Comparison of ENCODE assay signal across 12 cellular contexts in the genomic region with DNA sequence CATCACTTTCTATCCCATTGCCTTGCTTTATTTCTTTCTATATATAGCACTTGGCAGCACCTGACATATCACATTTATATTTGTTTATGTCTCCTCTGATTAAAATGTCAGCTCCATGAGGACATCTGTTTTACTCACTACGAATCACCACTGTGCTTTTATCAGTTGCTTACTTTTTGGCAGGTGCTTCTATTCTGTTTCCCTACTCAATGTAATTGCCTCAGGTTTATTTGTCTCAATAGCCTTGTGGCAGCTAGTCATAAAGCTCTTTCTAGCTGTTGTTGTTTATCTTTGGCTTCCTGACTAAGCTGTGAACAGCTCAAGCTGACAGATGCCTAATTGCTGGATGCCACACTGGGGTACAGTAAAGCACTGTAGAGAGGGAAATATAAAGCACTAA.
DNase-seq lines count a peak whose midpoint lies in the region; TF ChIP-seq lines count a peak whose summit lies in the region.
"Had no signal": no experiment of that assay in that cellular context is flagged by ENCODE, and none has a peak within 500 bp of the region (broad histone marks: within the 10 kb centered on the region; RNA-seq: fewer than 3 reads in every experiment).

No MANE protein-coding gene starts in this region.

- no peaks in the 10 kb centered on the region for H3K27me3 Mint-ChIP-seq in MCF 10A (ENCODE audit: insufficient read depth, unreplicated experiment)

- H3K27ac ChIP-seq in breast epithelium (no peak overlapping the region), WERI-Rb-1 (no peak overlapping the region)
- H3K27ac ChIP-seq: cardiac muscle cell, upper lobe of left lung had no signal

- no peak for TF ChIP-seq POLR2A in breast epithelium (IDR thresholded peaks at IDR 0.05)

- H3K4me3 Mint-ChIP-seq in MCF 10A (ENCODE audit: unreplicated experiment) = no peak overlapping the region

- no peak for TF ChIP-seq CTCF in MCF 10A (IDR thresholded peaks at IDR 0.05; ENCODE audit: unreplicated experiment)
- no peak for TF ChIP-seq CTCF in breast epithelium (IDR thresholded peaks at IDR 0.05)
- no peak for TF ChIP-seq CTCF in WERI-Rb-1 (IDR thresholded peaks at IDR 0.05; ENCODE audit: low read depth, low read length)

- intact Hi-C loops in MCF 10A (cut with micrococcal nuclease) (no loop called here), breast epithelium (cut with DNase I; ENCODE audit: low total_unique reads) (no loop called here)

- H3K9me3 Mint-ChIP-seq in MCF 10A (ENCODE audit: unreplicated experiment) = no peaks in the 10 kb centered on the region

- DNase-seq in MCF 10A (ENCODE audit: unreplicated experiment) (peak; percentile 4), breast epithelium (ENCODE audit: low spot score in 2 of 2) (no peak), NCI-H2081 treated with DMSO at 0.1 percent for 48 hours (lab: John Stamatoyannopoulos, UW) (peak; percentile 86), WERI-Rb-1 (peak; percentile 26), renal cortical epithelial cell (ENCODE audit: low read depth) (peak; percentile 40), retina (no peak)
- no peak for DNase-seq in activated naive CD4-positive, alpha-beta T cell (lab: John Stamatoyannopoulos, UW)
- no peak for DNase-seq in stimulated activated CD4-positive, alpha-beta T cell treated with anti-CD3 and anti-CD28 coated beads, Interleukin-4, amount 100 ng/mL, for 24 hours
- DNase-seq: activated T-cell treated with anti-CD3 and anti-CD28 coated beads for 4 hours, posterior cingulate gyrus, upper lobe of left lung had no signal

- POLR2A ChIA-PET in MCF 10A (lab: Yijun Ruan, JAX) = interaction anchor here (1.0 kb wide), 2 partner anchors 84 to 332 kb away, joined by 3 read pairs; no protein-coding TSS in a partner anchor

- H3K36me3 ChIP-seq in breast epithelium = peaks cover 9% of the 10 kb centered on the region
- H3K36me3 ChIP-seq in WERI-Rb-1 = peaks cover 20% of the 10 kb centered on the region

- no peaks in the 10 kb centered on the region for H3K4me1 ChIP-seq in breast epithelium
- H3K4me1 ChIP-seq: upper lobe of left lung had no signal

- no peaks in the 10 kb centered on the region for H3K27me3 ChIP-seq in breast epithelium
- H3K27me3 ChIP-seq in WERI-Rb-1 (ENCODE audit: insufficient read depth, low read depth, severe bottlenecking) = no peaks in the 10 kb centered on the region
- H3K27me3 ChIP-seq: cardiac muscle cell, upper lobe of left lung had no signal

- H3K4me3 ChIP-seq in breast epithelium = no peak overlapping the region
- H3K4me3 ChIP-seq in WERI-Rb-1 (ENCODE audit: low read depth, low read length) = no peak overlapping the region
- H3K4me3 ChIP-seq: cardiac muscle cell, upper lobe of left lung had no signal

- no peaks in the 10 kb centered on the region for H3K9me3 ChIP-seq in breast epithelium
- peaks cover 2% of the 10 kb centered on the region for H3K9me3 ChIP-seq in WERI-Rb-1 (ENCODE audit: severe bottlenecking)
- H3K9me3 ChIP-seq: upper lobe of left lung had no signal

- no peak overlapping the region for H3K27ac Mint-ChIP-seq in MCF 10A (ENCODE audit: low read depth, unreplicated experiment)

- H3K4me1 Mint-ChIP-seq in MCF 10A (ENCODE audit: insufficient read depth, unreplicated experiment) = peaks cover 7% of the 10 kb centered on the region

- H3K36me3 Mint-ChIP-seq in MCF 10A (ENCODE audit: insufficient read depth, unreplicated experiment) = peaks cover 56% of the 10 kb centered on the region

- BruUV-seq in MCF 10A (replicated peaks; lab: Mats Ljungman, UMichigan) = no TSS peak

- CTCF ChIA-PET in MCF 10A (lab: Yijun Ruan, JAX) = interaction anchor here (0.6 kb wide), 2 partner anchors 346 to 740 kb away, joined by 3 read pairs; no protein-coding TSS in a partner anchor

Comparison
In these comparisons a context has a peak if more than half of its experiments do, and no peak if none do; other contexts are left out.
1. DNase-seq: peak in MCF 10A (single experiment), NCI-H2081 treated with DMSO at 0.1 percent for 48 hours (single experiment), WERI-Rb-1 (single experiment) and renal cortical epithelial cell (single experiment); none in breast epithelium (0 of 2), retina (single experiment), activated naive CD4-positive, alpha-beta T cell (0 of 4) and stimulated activated CD4-positive, alpha-beta T cell treated with anti-CD3 and anti-CD28 coated beads, Interleukin-4, amount 100 ng/mL, for 24 hours (single experiment).